8 cellular contexts compared by ENCODE assay signal in genomic region chr11:116835791-116836647, GRCh38. TPM values are rescaled to one million over a fixed set of nuclear protein-coding genes. Genes with fewer than 3 reads are reported as not detected.
DNase-seq lines count a peak whose midpoint lies in the region; ATAC-seq and TF ChIP-seq lines count a peak whose summit lies in the region.

No MANE protein-coding gene starts in this region.

- H3K79me2 ChIP-seq in fibroblast of lung (ENCODE audit: control insufficient read depth, insufficient read depth, low read length), result no peaks in the 10 kb centered on the region

- CTCF ChIA-PET in IMR-90 (lab: Yijun Ruan, JAX), result interaction anchor here (0.6 to 1.9 kb wide), 18 partner anchors 9 to 272 kb away, joined by 3 to 30 read pairs (median 4); partner anchors contain the start of gene APOA5

- H3K36me3 ChIP-seq in IMR-90 (ENCODE audit: control insufficient read depth, insufficient read depth, low read length) (no peaks in the 10 kb centered on the region), fibroblast of lung (ENCODE audit: control insufficient read depth, insufficient read depth, low read length) (no peaks in the 10 kb centered on the region)

- peaks cover 0 to 11% (median 5%) of the 10 kb centered on the region in 3 donors for H3K27me3 Mint-ChIP-seq in naive B cell

- peak overlapping the region; percentile 32; the same call in 1 of the 2 replicates for H4K5ac ChIP-seq in IMR-90 (ENCODE audit: low read depth, low read length)

- peak; percentile 96 for DNase-seq in DMS 273 (lab: John Stamatoyannopoulos, UW; ENCODE audit: unreplicated experiment)
- peak; percentile 93 for DNase-seq in IMR-90
- DNase-seq in OCI-M1 (lab: John Stamatoyannopoulos, UW), result peak; percentile 82
- DNase-seq in activated T-helper 1 cell treated with Interleukin-2 at 50 U/mL for 16 hours (ENCODE audit: low read depth), result peak; percentile 71
- DNase-seq in fibroblast of lung (ENCODE audit: low read depth in 2 of 2), result peak; percentile 93 to 95
- DNase-seq in naive B cell, result peak; percentile 54
- DNase-seq in stimulated activated effector memory CD8-positive, alpha-beta T cell treated with anti-CD3 and anti-CD28 coated beads, Interleukin-12 subunit alpha, Interleukin-12 subunit beta, amount 100 ng/mL, for 72 hours (ENCODE audit: low spot score in 2 of 2), result peak; percentile 61 to 85

- ATAC-seq in GM21447 (IDR thresholded peaks at IDR 0.05; ENCODE audit: unreplicated experiment), result peak; percentile 80
- ATAC-seq in IMR-90 (ENCODE audit: low read depth), result peak; percentile 95
- peak; percentile 88 to 89 for ATAC-seq in naive B cell (ENCODE audit: low read depth in 2 of 2)
- ATAC-seq in stimulated activated effector memory CD8-positive, alpha-beta T cell treated with anti-CD3 and anti-CD28 coated beads, Interleukin-12 subunit alpha, Interleukin-12 subunit beta, amount 100 ng/mL, for 72 hours, result peak; percentile 90

- WGBS in IMR-90 (ENCODE audit: extremely low coverage in 2 of 2, insufficient read length in 1 of 2), 2 experiments, result 7% methylated on average over 37 of the region's 58 CpGs; no CpG with 5 or more reads in 1 of the 2 experiments

- POLR2A ChIA-PET in IMR-90 (lab: Charles Lee; ENCODE audit: unreplicated experiment), result interaction anchor here (0.7 kb wide), 1 partner anchor 43 kb away, joined by 3 read pairs; no protein-coding TSS in a partner anchor

- H3K18ac ChIP-seq in IMR-90 (ENCODE audit: low read depth, low read length), result no peak overlapping the region

- H3K9me3 Mint-ChIP-seq in naive B cell, result no peaks in the 10 kb centered on the region
- H3K9me3 Mint-ChIP-seq in stimulated activated effector memory CD8-positive, alpha-beta T cell treated with anti-CD3 and anti-CD28 coated beads, Interleukin-12 subunit alpha, Interleukin-12 subunit beta, amount 100 ng/mL, for 72 hours, result no peaks in the 10 kb centered on the region

- dilution Hi-C loops in IMR-90 (cut with HindIII; ENCODE audit: low sequenced_read_pairs, unreplicated experiment), result no loop called here

- H3K4me1 ChIP-seq in IMR-90 (ENCODE audit: control insufficient read depth, insufficient read depth, low read length), result peaks cover 3% of the 10 kb centered on the region; the same call in 1 of the 2 replicates
- peaks cover 7% of the 10 kb centered on the region for H3K4me1 ChIP-seq in fibroblast of lung (ENCODE audit: control insufficient read depth, extremely low read depth, insufficient read depth, low read length)

- H3K4ac ChIP-seq in IMR-90 (ENCODE audit: low read depth, low read length), result peak overlapping the region; percentile 14; the same call in 1 of the 2 replicates

- no peak overlapping the region for H2BK120ac ChIP-seq in IMR-90 (ENCODE audit: low read depth, low read length)

- peak overlapping the region; percentile 3; the same call in 1 of the 2 replicates for H3K27ac ChIP-seq in IMR-90 (ENCODE audit: insufficient read depth, low read length)
- peak overlapping the region; percentile 65 for H3K27ac ChIP-seq in fibroblast of lung (ENCODE audit: insufficient read depth, low read length)

- no peak overlapping the region for H3K14ac ChIP-seq in IMR-90 (replicated peaks; ENCODE audit: low read depth, low read length)

- no peaks in the 10 kb centered on the region; the same call in 1 of the 2 replicates for H3K9me1 ChIP-seq in IMR-90 (ENCODE audit: insufficient read depth, low read length)

- H3K4me2 ChIP-seq in IMR-90 (ENCODE audit: low read depth, low read length), result peak overlapping the region; percentile 37
- peak overlapping the region; percentile 51 for H3K4me2 ChIP-seq in fibroblast of lung (ENCODE audit: extremely low read depth, insufficient read depth, low read length)

- no peak for TF ChIP-seq POLR2A in IMR-90 (IDR thresholded peaks at IDR 0.05; ENCODE audit: low read depth, low read length)

- peaks cover 13 to 17% (median 13%) of the 10 kb centered on the region in 3 donors for H3K4me1 Mint-ChIP-seq in naive B cell
- H3K4me1 Mint-ChIP-seq in stimulated activated effector memory CD8-positive, alpha-beta T cell treated with anti-CD3 and anti-CD28 coated beads, Interleukin-12 subunit alpha, Interleukin-12 subunit beta, amount 100 ng/mL, for 72 hours, result peaks cover 16% of the 10 kb centered on the region

- no peaks in the 10 kb centered on the region for H3K79me1 ChIP-seq in IMR-90 (ENCODE audit: low read depth in 1 of 2, low read length in 2 of 2)

- H3K9me3 ChIP-seq in IMR-90 (ENCODE audit: control insufficient read depth, insufficient read depth, low read length) (no peaks in the 10 kb centered on the region), fibroblast of lung (ENCODE audit: control insufficient read depth, insufficient read depth, low read depth, low read length) (no peaks in the 10 kb centered on the region)

- peak overlapping the region in 1 of 6 donors; percentile 18 for H3K27ac Mint-ChIP-seq in naive B cell
- H3K27ac Mint-ChIP-seq in stimulated activated effector memory CD8-positive, alpha-beta T cell treated with anti-CD3 and anti-CD28 coated beads, Interleukin-12 subunit alpha, Interleukin-12 subunit beta, amount 100 ng/mL, for 72 hours, result peak overlapping the region; percentile 40

- intact Hi-C loops in IMR-90 (cut with micrococcal nuclease), result loop anchor here (1.0 kb wide), 1 partner anchor 48 kb away; the partner anchor contains the start of gene ZPR1

- BruUV-seq in IMR-90 (replicated peaks; lab: Mats Ljungman, UMichigan), result no TSS peak

- H2AFZ ChIP-seq in IMR-90 (replicated peaks; ENCODE audit: low read length, poor library complexity), result peak overlapping the region; percentile 98
- peak overlapping the region; percentile 78 for H2AFZ ChIP-seq in fibroblast of lung (ENCODE audit: low read length)

- H2BK5ac ChIP-seq in IMR-90 (ENCODE audit: low read depth, low read length, poor library complexity, severe bottlenecking), result no peak overlapping the region

- in situ Hi-C loops in IMR-90 (cut with MboI; ENCODE audit: low sequenced_read_pairs), result no loop called here

- peak overlapping the region; percentile 79 for H2AK9ac ChIP-seq in IMR-90 (replicated peaks; ENCODE audit: low read depth, low read length, poor library complexity)

- no peak overlapping the region for H2BK20ac ChIP-seq in IMR-90 (ENCODE audit: low read depth, low read length)

- H3K27me3 ChIP-seq in IMR-90 (ENCODE audit: control insufficient read depth, insufficient read depth, low read length) (peaks cover 3% of the 10 kb centered on the region; the same call in 1 of the 2 replicates), fibroblast of lung (ENCODE audit: control insufficient read depth, insufficient read depth, low read length) (no peaks in the 10 kb centered on the region)

- TF ChIP-seq RAD21 in IMR-90 (IDR thresholded peaks at IDR 0.05; ENCODE audit: low read length), result peak; percentile 61

- H4K8ac ChIP-seq in IMR-90 (ENCODE audit: low read depth in 2 of 2, low read length in 2 of 2), result peak overlapping the region; percentile 58 to 84; a peak in 3 of 4 replicates

- no peak overlapping the region for H3K23ac ChIP-seq in IMR-90 (ENCODE audit: low read depth, low read length)

- peak overlapping the region; percentile 19; the same call in 1 of the 2 replicates for H2AK5ac ChIP-seq in IMR-90 (ENCODE audit: low read depth, low read length)

- peak overlapping the region; percentile 13; the same call in 1 of the 2 replicates for H3K4me3 ChIP-seq in IMR-90 (ENCODE audit: insufficient read depth, low read depth, low read length)
- H3K4me3 ChIP-seq in fibroblast of lung (replicated peaks in 1 of 4; ENCODE audit: control extremely low read depth in 1 of 4, insufficient read depth in 1 of 4, low read depth in 3 of 4, low read length in 4 of 4), result peak overlapping the region in 3 of 4 experiments; percentile 1 to 39 (median 19)

- no peak overlapping the region for H3K56ac ChIP-seq in IMR-90 (ENCODE audit: extremely low read depth, insufficient read depth, low read length)

- TF ChIP-seq CTCF in IMR-90 (conservative IDR thresholded peaks at IDR 0.05; ENCODE audit: low read depth, low read length) (peak; percentile 67), fibroblast of lung (conservative IDR thresholded peaks at IDR 0.05 in 1 of 2, IDR thresholded peaks at IDR 0.05 in 1 of 2; ENCODE audit: low read depth in 1 of 2, low read length in 2 of 2) (peak; percentile 56 to 58)

- H4K20me1 ChIP-seq in IMR-90 (ENCODE audit: insufficient read depth, low read length), result no peaks in the 10 kb centered on the region
- no peaks in the 10 kb centered on the region for H4K20me1 ChIP-seq in fibroblast of lung (ENCODE audit: control insufficient read depth, extremely low read depth, insufficient read depth, low read length)

- 0 out of 2 replicates have a peak overlapping the region, but pooled peaks have one; percentile 17 for H4K91ac ChIP-seq in IMR-90 (ENCODE audit: insufficient read depth, low read depth, low read length)

- H3K9ac ChIP-seq in IMR-90 (ENCODE audit: low read depth, low read length) (no peak overlapping the region), fibroblast of lung (ENCODE audit: insufficient read depth, low read length) (peak overlapping the region; percentile 53)

- H3K4me3 Mint-ChIP-seq in naive B cell, result peak overlapping the region; percentile 73 to 86 (median 81)
- H3K4me3 Mint-ChIP-seq in stimulated activated effector memory CD8-positive, alpha-beta T cell treated with anti-CD3 and anti-CD28 coated beads, Interleukin-12 subunit alpha, Interleukin-12 subunit beta, amount 100 ng/mL, for 72 hours, result peak overlapping the region; percentile 69

- no peaks in the 10 kb centered on the region for H3K36me3 Mint-ChIP-seq in naive B cell
- peaks cover 5% of the 10 kb centered on the region for H3K36me3 Mint-ChIP-seq in stimulated activated effector memory CD8-positive, alpha-beta T cell treated with anti-CD3 and anti-CD28 coated beads, Interleukin-12 subunit alpha, Interleukin-12 subunit beta, amount 100 ng/mL, for 72 hours

- H2BK15ac ChIP-seq in IMR-90 (ENCODE audit: low read depth, low read length), result no peak overlapping the region; the same call in 1 of the 3 replicates

RNA-seq across cellular contexts. Expression of gene APOA1, which starts 1.4 kb away (rescaled TPM):
- total RNA-seq in IMR-90 (2012; rRNA removed) (0.18 and 0.56 TPM in 2 replicates), fibroblast of lung (0.26 TPM in 1 of 2 replicates, not detected in the other)
- polyA plus RNA-seq in IMR-90 (2012; rRNA removed) (0.89 and 0.98 TPM in 2 replicates), fibroblast of lung (0.05 TPM in 1 of 2 replicates, not detected in the other), naive B cell (ENCODE audit: low read depth in 6 of 6) (under 1 TPM in 3 of 6 donors, not detected in 3; 0.37 to 0.62 (median 0.45) TPM)
- 0.57 and 1.9 TPM in 2 replicates for polyA plus RNA-seq in IMR-90 (2012; cell fraction: cytosol; rRNA removed)
- 0.24 and 0.37 TPM in 2 replicates for polyA plus RNA-seq in IMR-90 (2012; cell fraction: nucleus; rRNA removed; ENCODE audit: low replicate concordance)
- polyA plus RNA-seq in fibroblast of lung (2012), result 0.20 and 0.29 TPM in 2 replicates
- polyA minus RNA-seq in fibroblast of lung (ENCODE audit: low replicate concordance), result 0.85 TPM in 1 of 2 replicates, not detected in the other

RNA-seq across cellular contexts. Expression of gene APOC3, which starts 6.3 kb away (rescaled TPM):
- total RNA-seq in IMR-90 (2012; rRNA removed) (not detected in 2 replicates), fibroblast of lung (not detected in 2 replicates)
- polyA plus RNA-seq in IMR-90 (2012; rRNA removed) (not detected in 2 replicates), fibroblast of lung (not detected in 2 replicates), naive B cell (ENCODE audit: low read depth in 6 of 6) (not detected)
- not detected in 2 replicates for polyA plus RNA-seq in IMR-90 (2012; cell fraction: cytosol; rRNA removed)
- not detected in 2 replicates for polyA plus RNA-seq in IMR-90 (2012; cell fraction: nucleus; rRNA removed; ENCODE audit: low replicate concordance)
- polyA plus RNA-seq in fibroblast of lung (2012), result not detected in 2 replicates
- polyA minus RNA-seq in fibroblast of lung (ENCODE audit: low replicate concordance), result not detected in 2 replicates

RNA-seq across cellular contexts. Expression of gene APOA4, which starts 12.9 kb away (rescaled TPM):
- total RNA-seq in IMR-90 (2012; rRNA removed), result not detected in 2 replicates
- not detected in 2 replicates for polyA plus RNA-seq in IMR-90 (2012; rRNA removed)
- not detected in 2 replicates for polyA plus RNA-seq in IMR-90 (2012; cell fraction: cytosol; rRNA removed)
- not detected in 2 replicates for polyA plus RNA-seq in IMR-90 (2012; cell fraction: nucleus; rRNA removed; ENCODE audit: low replicate concordance)
- not detected in 2 replicates for total RNA-seq in fibroblast of lung
- not detected in 2 replicates for polyA plus RNA-seq in fibroblast of lung
- not detected in 2 replicates for polyA plus RNA-seq in fibroblast of lung (2012)
- polyA minus RNA-seq in fibroblast of lung (ENCODE audit: low replicate concordance), result not detected in 2 replicates
- not detected for polyA plus RNA-seq in naive B cell (ENCODE audit: low read depth in 6 of 6)

RNA-seq across cellular contexts. Expression of gene APOA5, which starts 44.3 kb away (rescaled TPM):
- total RNA-seq in IMR-90 (2012; rRNA removed), result not detected in 2 replicates
- polyA plus RNA-seq in IMR-90 (2012; rRNA removed), result not detected in 2 replicates
- polyA plus RNA-seq in IMR-90 (2012; cell fraction: cytosol; rRNA removed), result not detected in 2 replicates
- not detected in 2 replicates for polyA plus RNA-seq in IMR-90 (2012; cell fraction: nucleus; rRNA removed; ENCODE audit: low replicate concordance)
- total RNA-seq in fibroblast of lung, result not detected in 2 replicates
- polyA plus RNA-seq in fibroblast of lung, result not detected in 2 replicates
- polyA plus RNA-seq in fibroblast of lung (2012), result not detected in 2 replicates
- not detected in 2 replicates for polyA minus RNA-seq in fibroblast of lung (ENCODE audit: low replicate concordance)
- not detected for polyA plus RNA-seq in naive B cell (ENCODE audit: low read depth in 6 of 6)

RNA-seq across cellular contexts. Expression of gene ZPR1, which starts 48.2 kb away (rescaled TPM):
- total RNA-seq in IMR-90 (2012; rRNA removed) (52.0 and 53.9 TPM in 2 replicates), fibroblast of lung (28.4 and 30.8 TPM in 2 replicates)
- polyA plus RNA-seq in IMR-90 (2012; rRNA removed) (38.5 and 40.8 TPM in 2 replicates), fibroblast of lung (56.4 and 65.3 TPM in 2 replicates), naive B cell (ENCODE audit: low read depth in 6 of 6) (10 to 100 TPM; 36.9 to 51.1 (median 45.0) TPM)
- 23.7 and 31.3 TPM in 2 replicates for polyA plus RNA-seq in IMR-90 (2012; cell fraction: cytosol; rRNA removed)
- polyA plus RNA-seq in IMR-90 (2012; cell fraction: nucleus; rRNA removed; ENCODE audit: low replicate concordance), result 17.8 and 38.4 TPM in 2 replicates
- polyA plus RNA-seq in fibroblast of lung (2012), result 33.1 and 40.7 TPM in 2 replicates
- 30.9 and 35.8 TPM in 2 replicates for polyA minus RNA-seq in fibroblast of lung (ENCODE audit: low replicate concordance)

Comparison
In these comparisons a context has a peak if more than half of its experiments do, and no peak if none do; other contexts are left out.
1. Peak in every context shown above with its lines: DNase-seq, ATAC-seq, H3K4me3 ChIP-seq and H3K27ac ChIP-seq.